ENCODE assay signal across 8 cellular contexts in genomic region chr14:99687284-99688209, GRCh38. TPM values are rescaled to one million over a fixed set of nuclear protein-coding genes. Genes with fewer than 3 reads are reported as not detected.
A peak's percentile ranks its signal among the peaks of the same experiment; 100 is the strongest.
DNase-seq lines count a peak whose midpoint lies in the region; ATAC-seq and TF ChIP-seq lines count a peak whose summit lies in the region.

No MANE protein-coding gene starts in this region.

- DNase-seq in NCI-H2227 (lab: John Stamatoyannopoulos, UW; ENCODE audit: unreplicated experiment) (peak; percentile 16), NCI-H2227 treated with DMSO at 0.1 percent for 48 hours (lab: John Stamatoyannopoulos, UW) (no peak), fibroblast of the aortic adventitia (ENCODE audit: low read depth) (no peak), NCI-H774 (lab: John Stamatoyannopoulos, UW) (no peak), gastrocnemius medialis (no peak)
- peak; percentile 13 for DNase-seq in stimulated activated naive CD4-positive, alpha-beta T cell treated with Interleukin-2 at 50 U/mL for 16 hours (lab: John Stamatoyannopoulos, UW)
- no peak for DNase-seq in NK-92 treated with Interleukin-12 subunit alpha and Interleukin-12 subunit beta, amount 100 ng/mL, for 24 hours (lab: John Stamatoyannopoulos, UW)

- in situ Hi-C loops in gastrocnemius medialis (cut with MboI; ENCODE audit: low sequenced_read_pairs in 4 of 4): loop anchor here in 1 of 4 donors (10.0 kb wide), 1 partner anchor 197 kb away; no protein-coding TSS in a partner anchor

- no peaks in the 10 kb centered on the region for H3K27me3 ChIP-seq in gastrocnemius medialis

- ATAC-seq in gastrocnemius medialis: no peak

- H3K9me3 ChIP-seq in gastrocnemius medialis: no peaks in the 10 kb centered on the region

- no peak for TF ChIP-seq POLR2A in gastrocnemius medialis (IDR thresholded peaks at IDR 0.05)

- intact Hi-C loops in gastrocnemius medialis (cut with DNase I; ENCODE audit: low total_unique reads): no loop called here

- H3K36me3 ChIP-seq in gastrocnemius medialis: no peaks in the 10 kb centered on the region

- TF ChIP-seq CTCF in VCaP (conservative IDR thresholded peaks at IDR 0.05) (peak; percentile 66), fibroblast of the aortic adventitia (IDR thresholded peaks at IDR 0.05; ENCODE audit: insufficient read depth, low read length) (peak; percentile 69), gastrocnemius medialis (IDR thresholded peaks at IDR 0.05 in 4 of 5, conservative IDR thresholded peaks at IDR 0.05 in 1 of 5) (peak in 2 of 5 experiments; percentile 28 to 52)

- no peak overlapping the region for H3K27ac ChIP-seq in VCaP
- no peak overlapping the region for H3K27ac ChIP-seq in gastrocnemius medialis

- no peak overlapping the region for H3K4me3 ChIP-seq in fibroblast of the aortic adventitia (ENCODE audit: low read depth, low read length)
- no peak overlapping the region for H3K4me3 ChIP-seq in gastrocnemius medialis

- peaks cover 7 to 10% of the 10 kb centered on the region in 2 donors for H3K4me1 ChIP-seq in gastrocnemius medialis

RNA-seq across cellular contexts. Expression of gene CYP46A1, which starts 3.4 kb away (rescaled TPM):
- total RNA-seq in fibroblast of the aortic adventitia (ENCODE audit: low replicate concordance) (0.36 and 0.49 TPM in 2 replicates), gastrocnemius medialis (1 to 10 TPM in 1 of 4 donors, under 1 TPM in 3; 0.18 to 2.2 (median 0.45) TPM)

RNA-seq across cellular contexts. Expression of gene HHIPL1, which starts 42.6 kb away (rescaled TPM):
- total RNA-seq in fibroblast of the aortic adventitia (ENCODE audit: low replicate concordance) (4.4 and 5.1 TPM in 2 replicates), gastrocnemius medialis (under 1 TPM; 0.07 to 0.82 (median 0.14) TPM)

Comparison
In these comparisons a context has a peak if more than half of its experiments do, and no peak if none do; other contexts are left out.
1. DNase-seq: peak in NCI-H2227 (single experiment) and stimulated activated naive CD4-positive, alpha-beta T cell treated with Interleukin-2 at 50 U/mL for 16 hours (single experiment); none in NCI-H2227 treated with DMSO at 0.1 percent for 48 hours (single experiment), fibroblast of the aortic adventitia (single experiment), NCI-H774 (single experiment), gastrocnemius medialis (0 of 2) and NK-92 treated with Interleukin-12 subunit alpha and Interleukin-12 subunit beta, amount 100 ng/mL, for 24 hours (single experiment).